In the genomic region with DNA sequence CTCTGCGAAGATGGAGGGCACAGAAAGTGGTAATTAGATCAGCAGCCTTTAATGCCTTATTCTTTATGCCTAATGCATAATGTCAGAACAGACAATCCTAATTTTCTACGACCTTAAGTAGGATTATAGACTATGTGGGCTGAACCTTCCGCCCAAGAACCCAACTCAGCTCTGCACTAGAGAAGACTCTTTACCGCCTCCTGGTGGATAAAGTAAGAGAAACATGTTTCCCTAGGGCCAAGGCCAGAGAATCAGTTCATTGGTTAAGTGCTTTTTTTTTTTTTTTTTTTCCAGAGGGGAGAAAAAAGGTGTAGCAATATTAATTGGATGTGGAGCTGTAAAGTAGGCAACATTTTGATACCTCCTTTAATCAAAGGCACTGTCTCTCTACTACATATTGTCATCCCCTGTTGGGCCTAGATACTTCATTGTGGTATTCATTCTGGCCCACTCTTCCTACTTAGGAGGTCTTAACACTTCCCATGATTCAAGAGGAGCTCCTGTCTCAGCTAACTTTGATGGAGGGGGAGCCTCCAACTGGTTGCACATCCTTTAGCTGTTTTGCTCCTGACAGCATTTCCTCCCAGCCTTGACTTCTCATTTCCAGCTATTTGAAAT, we compare ENCODE assay signal across 9 cellular contexts.
DNase-seq lines count a peak whose midpoint lies in the region; ATAC-seq and TF ChIP-seq lines count a peak whose summit lies in the region.
"Had no signal": no experiment of that assay in that cellular context is flagged by ENCODE, and none has a peak within 500 bp of the region (broad histone marks: within the 10 kb centered on the region; RNA-seq: fewer than 3 reads in every experiment).

No MANE protein-coding gene starts in this region.

- CTCF ChIA-PET in mammary epithelial cell (lab: Charles Lee; ENCODE audit: low non-redundant PET): interaction anchor here (0.7 kb wide), 1 partner anchor 70 kb away, joined by 17 read pairs; no protein-coding TSS in a partner anchor

- H3K9ac ChIP-seq in mammary epithelial cell (ENCODE audit: insufficient read depth, low read length): no peak overlapping the region

- H3K27ac Mint-ChIP-seq in nephron progenitor cell: no peak overlapping the region
- H3K27ac Mint-ChIP-seq: activated naive CD8-positive, alpha-beta T cell treated with anti-CD3 and anti-CD28 coated beads for 36 hours had no signal

- H3K4me2 ChIP-seq in mammary epithelial cell (ENCODE audit: insufficient read depth, low read depth, low read length): no peak overlapping the region

- DNase-seq in NCI-H748 (lab: John Stamatoyannopoulos, UW; ENCODE audit: unreplicated experiment): peak; percentile 35
- DNase-seq in NCI-H748 treated with DMSO at 0.1 percent for 48 hours (lab: John Stamatoyannopoulos, UW): no peak
- peak; percentile 52 for DNase-seq in HT-29 (ENCODE audit: low spot score)
- DNase-seq in mammary epithelial cell: peak; percentile 21
- DNase-seq in nephron progenitor cell: peak; percentile 10
- DNase-seq in hypothalamus (lab: John Stamatoyannopoulos, UW): no peak
- DNase-seq: activated naive CD8-positive, alpha-beta T cell treated with anti-CD3 and anti-CD28 coated beads for 36 hours had no signal

- H3K79me2 ChIP-seq in mammary epithelial cell (ENCODE audit: insufficient read depth, low read length): no peaks in the 10 kb centered on the region

- peaks cover 14% of the 10 kb centered on the region for H3K27me3 Mint-ChIP-seq in nephron progenitor cell (ENCODE audit: low read depth, poor library complexity)
- H3K27me3 Mint-ChIP-seq: activated naive CD8-positive, alpha-beta T cell treated with anti-CD3 and anti-CD28 coated beads for 36 hours had no signal

- no peaks in the 10 kb centered on the region for H3K4me1 ChIP-seq in mammary epithelial cell (ENCODE audit: insufficient read depth, low read length)

- no TSS peak for BruUV-seq in mammary epithelial cell (replicated peaks; lab: Mats Ljungman, UMichigan)

- dilution Hi-C loops in mammary epithelial cell (cut with HindIII; ENCODE audit: low sequenced_read_pairs): no loop called here

- no peaks in the 10 kb centered on the region for H3K4me1 Mint-ChIP-seq in nephron progenitor cell
- H3K4me1 Mint-ChIP-seq: activated naive CD8-positive, alpha-beta T cell treated with anti-CD3 and anti-CD28 coated beads for 36 hours had no signal

- no peaks in the 10 kb centered on the region for H3K9me3 Mint-ChIP-seq in nephron progenitor cell
- H3K9me3 Mint-ChIP-seq: activated naive CD8-positive, alpha-beta T cell treated with anti-CD3 and anti-CD28 coated beads for 36 hours had no signal

- no peaks in the 10 kb centered on the region for H4K20me1 ChIP-seq in mammary epithelial cell (ENCODE audit: insufficient read depth, low read length)

- ATAC-seq in GM21576 (IDR thresholded peaks at IDR 0.05; ENCODE audit: unreplicated experiment) (no peak), GM21529 (IDR thresholded peaks at IDR 0.05; ENCODE audit: unreplicated experiment) (no peak)

- no peak overlapping the region for H3K4me3 ChIP-seq in mammary epithelial cell (replicated peaks in 1 of 3; ENCODE audit: insufficient read depth in 1 of 3, low read depth in 2 of 3, low read length in 3 of 3)

- H2AFZ ChIP-seq in mammary epithelial cell (ENCODE audit: low read depth, low read length): no peak overlapping the region

- intact Hi-C loops in mammary epithelial cell (cut with micrococcal nuclease): no loop called here

- no peak overlapping the region for H3K4me3 Mint-ChIP-seq in nephron progenitor cell
- H3K4me3 Mint-ChIP-seq: activated naive CD8-positive, alpha-beta T cell treated with anti-CD3 and anti-CD28 coated beads for 36 hours had no signal

- H3K36me3 ChIP-seq in mammary epithelial cell (ENCODE audit: insufficient read depth, low read length): no peaks in the 10 kb centered on the region

- H3K27ac ChIP-seq in mammary epithelial cell (ENCODE audit: insufficient read depth, low read depth, low read length): no peak overlapping the region

- no peaks in the 10 kb centered on the region for H3K9me3 ChIP-seq in mammary epithelial cell (replicated peaks; ENCODE audit: insufficient read depth, low read length)

- H3K27me3 ChIP-seq in mammary epithelial cell (ENCODE audit: insufficient read depth, low read length): no peaks in the 10 kb centered on the region

- in situ Hi-C loops in mammary epithelial cell (cut with MboI; ENCODE audit: low sequenced_read_pairs in 2 of 2): no loop called here

- WGBS in mammary epithelial cell (ENCODE audit: low coverage, missing lambda C conversion rate): 51% methylated on average over 4 of the region's 4 CpGs

- TF ChIP-seq CTCF in mammary epithelial cell (conservative IDR thresholded peaks at IDR 0.05 in 1 of 2, IDR thresholded peaks at IDR 0.05 in 1 of 2; ENCODE audit: extremely low read depth in 1 of 2, insufficient read depth in 1 of 2, low read depth in 1 of 2, low read length in 2 of 2) (peak; percentile 32 to 41), nephron progenitor cell (IDR thresholded peaks at IDR 0.05) (peak; percentile 55)

- H3K36me3 Mint-ChIP-seq in nephron progenitor cell (ENCODE audit: low read depth): no peaks in the 10 kb centered on the region
- H3K36me3 Mint-ChIP-seq: activated naive CD8-positive, alpha-beta T cell treated with anti-CD3 and anti-CD28 coated beads for 36 hours had no signal

Comparison
In these comparisons a context has a peak if more than half of its experiments do, and no peak if none do; other contexts are left out.
1. DNase-seq: peak in NCI-H748 (single experiment), HT-29 (single experiment), mammary epithelial cell (single experiment) and nephron progenitor cell (single experiment); none in NCI-H748 treated with DMSO at 0.1 percent for 48 hours (single experiment) and hypothalamus (0 of 51).